Comparison of ENCODE assay signal across 23 cellular contexts in genomic region chr12:117023998-117024960, GRCh38.
"Had no signal": no experiment of that assay in that cellular context is flagged by ENCODE, and none has a peak within 500 bp of the region (broad histone marks: within the 10 kb centered on the region; RNA-seq: fewer than 3 reads in every experiment).

No MANE protein-coding gene starts in this region.

- H3K27me3 ChIP-seq: esophagus muscularis mucosa, heart right ventricle, ovary, upper lobe of right lung had no signal

- H3K4me3 ChIP-seq: esophagus muscularis mucosa, heart right ventricle, ovary, psoas muscle, upper lobe of right lung had no signal

- FAIRE-seq: endothelial cell of umbilical vein, small intestine had no signal

- H3K4me3 Mint-ChIP-seq: activated naive CD8-positive, alpha-beta T cell treated with anti-CD3 and anti-CD28 coated beads, Interleukin-2, amount 50 U/mL, for 24 hours; activated T-helper 1 cell treated with anti-CD3 and anti-CD28 coated beads, Interleukin-12 subunit alpha, Interleukin-12 subunit beta, Interleukin-2, Interleukin-4 antibody, amounts not matched to agents 30 ng/mL and 10 ng/mL and 1 ng/mL, durations not matched to agents 14 hours and 24 hours and 36 hours; immature natural killer cell; naive thymus-derived CD8-positive, alpha-beta T cell; stimulated activated naive CD8-positive, alpha-beta T cell treated with anti-CD3 and anti-CD28 coated beads, Interleukin-15, amount 100 ng/mL, for 72 hours had no signal

- H3K9me3 ChIP-seq: esophagus muscularis mucosa, heart right ventricle, ovary, psoas muscle, upper lobe of right lung had no signal

- H3K4me1 ChIP-seq: upper lobe of right lung had no signal

- DNase-seq: activated CD4-positive, alpha-beta T cell treated with anti-CD3 and anti-CD28 coated beads, Interleukin-2, amount 50 U/mL, for 1 hour; activated naive CD4-positive, alpha-beta T cell; activated naive CD8-positive, alpha-beta T cell treated with anti-CD3 and anti-CD28 coated beads, Interleukin-2, amount 50 U/mL, for 24 hours; anterior cingulate cortex; effector CD4-positive, alpha-beta T cell; heart right ventricle; immature natural killer cell; mesendoderm; naive thymus-derived CD8-positive, alpha-beta T cell; psoas muscle; right cardiac atrium; small intestine; stimulated activated CD4-positive, alpha-beta T cell treated with anti-CD3 and anti-CD28 coated beads, Interleukin-15, amount 100 ng/mL, for 24 hours; stimulated activated CD4-positive, alpha-beta T cell treated with anti-CD3 and anti-CD28 coated beads, Interleukin-2, amount 100 ng/mL, for 48 hours; stimulated activated naive CD8-positive, alpha-beta T cell treated with anti-CD3 and anti-CD28 coated beads, Interleukin-15, amount 100 ng/mL, for 72 hours; T-helper 1 cell; T-helper 9 cell; upper lobe of right lung had no signal

- H3K36me3 ChIP-seq: ovary had no signal

- ATAC-seq: activated CD4-positive, CD25-positive, alpha-beta regulatory T cell treated with anti-CD3 and anti-CD28 coated beads, Interleukin-2, amount 50 U/mL, for 24 hours; naive thymus-derived CD8-positive, alpha-beta T cell; stimulated activated naive CD8-positive, alpha-beta T cell treated with anti-CD3 and anti-CD28 coated beads, Interleukin-15, amount 100 ng/mL, for 72 hours; upper lobe of right lung had no signal

- H3K27me3 Mint-ChIP-seq: activated naive CD8-positive, alpha-beta T cell treated with anti-CD3 and anti-CD28 coated beads, Interleukin-2, amount 50 U/mL, for 24 hours; naive thymus-derived CD8-positive, alpha-beta T cell; stimulated activated naive CD8-positive, alpha-beta T cell treated with anti-CD3 and anti-CD28 coated beads, Interleukin-15, amount 100 ng/mL, for 72 hours had no signal

- H3K9me3 Mint-ChIP-seq: activated naive CD8-positive, alpha-beta T cell treated with anti-CD3 and anti-CD28 coated beads, Interleukin-2, amount 50 U/mL, for 24 hours; activated T-helper 1 cell treated with anti-CD3 and anti-CD28 coated beads, Interleukin-12 subunit alpha, Interleukin-12 subunit beta, Interleukin-2, Interleukin-4 antibody, amounts not matched to agents 30 ng/mL and 10 ng/mL and 1 ng/mL, durations not matched to agents 14 hours and 24 hours and 36 hours; immature natural killer cell; naive thymus-derived CD8-positive, alpha-beta T cell; stimulated activated naive CD8-positive, alpha-beta T cell treated with anti-CD3 and anti-CD28 coated beads, Interleukin-15, amount 100 ng/mL, for 72 hours had no signal

- H3K27ac Mint-ChIP-seq: activated naive CD8-positive, alpha-beta T cell treated with anti-CD3 and anti-CD28 coated beads, Interleukin-2, amount 50 U/mL, for 24 hours; activated T-helper 1 cell treated with anti-CD3 and anti-CD28 coated beads, Interleukin-12 subunit alpha, Interleukin-12 subunit beta, Interleukin-2, Interleukin-4 antibody, amounts not matched to agents 30 ng/mL and 10 ng/mL and 1 ng/mL, durations not matched to agents 14 hours and 24 hours and 36 hours; immature natural killer cell; stimulated activated naive CD8-positive, alpha-beta T cell treated with anti-CD3 and anti-CD28 coated beads, Interleukin-15, amount 100 ng/mL, for 72 hours had no signal

- H3K27ac ChIP-seq: esophagus muscularis mucosa, ovary, psoas muscle, upper lobe of right lung had no signal
